Comparison of ENCODE assay signal across 35 cellular contexts in genomic region chr9:107086460-107086859, GRCh38.
"Had no signal": no experiment of that assay in that cellular context is flagged by ENCODE, and none has a peak within 500 bp of the region (broad histone marks: within the 10 kb centered on the region; RNA-seq: fewer than 3 reads in every experiment).

No MANE protein-coding gene starts in this region.

- H3K9me3 ChIP-seq: MG63 had no signal

- DNase-seq: Karpas-422, Kasumi-1, MG63, MM.1S, MV-4-11, NCI-H1048, NCI-H1092, NCI-H1092 treated with DMSO at 0.1 percent for 48 hours, NCI-H1105, NCI-H1105 treated with DMSO at 0.1 percent for 48 hours, NCI-H1417, NCI-H1417 treated with DMSO at 0.1 percent for 48 hours, NCI-H1436, NCI-H1436 treated with DMSO at 0.1 percent for 48 hours, NCI-H146, NCI-H1694, NCI-H1694 treated with DMSO at 0.1 percent for 48 hours, NCI-H187, NCI-H187 treated with DMSO at 0.1 percent for 48 hours, NCI-H1930, NCI-H2029, NCI-H2029 treated with DMSO at 0.1 percent for 48 hours, NCI-H2081, NCI-H2081 treated with DMSO at 0.1 percent for 48 hours, NCI-H2107, NCI-H2171, NCI-H2171 treated with DMSO at 0.1 percent for 48 hours, NCI-H2227 treated with DMSO at 0.1 percent for 48 hours, NCI-H226, NCI-H345, NCI-H446, NCI-H446 treated with DMSO at 0.1 percent for 48 hours, NCI-H510A, NCI-H510A treated with DMSO at 0.1 percent for 48 hours, NCI-H524 had no signal

- H3K27me3 ChIP-seq: MG63 had no signal

- H3K4me3 ChIP-seq: MG63 had no signal

- H3K36me3 ChIP-seq: MG63 had no signal
